In genomic region chr5:14212838-14213237, GRCh38 we compare ENCODE assay signal across 11 cellular contexts.
DNase-seq lines count a peak whose midpoint lies in the region; ATAC-seq and TF ChIP-seq lines count a peak whose summit lies in the region.
"Had no signal": no experiment of that assay in that cellular context is flagged by ENCODE, and none has a peak within 500 bp of the region (broad histone marks: within the 10 kb centered on the region; RNA-seq: fewer than 3 reads in every experiment).

No MANE protein-coding gene starts in this region.

- no peaks in the 10 kb centered on the region for H3K36me3 Mint-ChIP-seq in activated CD4-positive, alpha-beta T cell treated with anti-CD3 and anti-CD28 coated beads, Interleukin-2, amount 10 ng/mL, durations not matched to agents 24 days and 14 days (ENCODE audit: low read depth)
- no peaks in the 10 kb centered on the region for H3K36me3 Mint-ChIP-seq in T-cell
- H3K36me3 Mint-ChIP-seq in endodermal cell (ENCODE audit: low read depth) = no peaks in the 10 kb centered on the region
- H3K36me3 Mint-ChIP-seq: activated naive CD4-positive, alpha-beta T cell treated with anti-CD3 and anti-CD28 coated beads, Interleukin-2, amount 50 U/mL, for 24 hours had no signal

- no peak for TF ChIP-seq EP300 in upper lobe of left lung (IDR thresholded peaks at IDR 0.05)

- H3K9me3 Mint-ChIP-seq in activated CD4-positive, alpha-beta T cell treated with anti-CD3 and anti-CD28 coated beads, Interleukin-2, amount 10 ng/mL, durations not matched to agents 24 days and 14 days = no peaks in the 10 kb centered on the region
- H3K9me3 Mint-ChIP-seq in T-cell (no peaks in the 10 kb centered on the region), endodermal cell (no peaks in the 10 kb centered on the region)
- H3K9me3 Mint-ChIP-seq: activated naive CD4-positive, alpha-beta T cell treated with anti-CD3 and anti-CD28 coated beads, Interleukin-2, amount 50 U/mL, for 24 hours had no signal

- H3K36me3 ChIP-seq in breast epithelium (no peaks in the 10 kb centered on the region), upper lobe of left lung (no peaks in the 10 kb centered on the region), ascending aorta (no peaks in the 10 kb centered on the region), endodermal cell (ENCODE audit: control insufficient read depth, insufficient read depth, low read length) (no peaks in the 10 kb centered on the region)

- H3K27me3 Mint-ChIP-seq in activated CD4-positive, alpha-beta T cell treated with anti-CD3 and anti-CD28 coated beads, Interleukin-2, amount 10 ng/mL, durations not matched to agents 24 days and 14 days = peaks cover 14% of the 10 kb centered on the region
- H3K27me3 Mint-ChIP-seq in T-cell (peaks cover 11 to 18% of the 10 kb centered on the region in 2 donors), endodermal cell (ENCODE audit: insufficient read depth) (peaks cover 64% of the 10 kb centered on the region)

- H3K4me3 ChIP-seq in breast epithelium = no peak overlapping the region
- no peak overlapping the region for H3K4me3 ChIP-seq in upper lobe of left lung
- no peak overlapping the region for H3K4me3 ChIP-seq in ascending aorta
- H3K4me3 ChIP-seq in endodermal cell (ENCODE audit: low read length) = no peak overlapping the region

- intact Hi-C loops in activated CD4-positive, alpha-beta T cell treated with anti-CD3 and anti-CD28 coated beads, Interleukin-2, amount 10 ng/mL, durations not matched to agents 24 days and 14 days (cut with micrococcal nuclease) = no loop called here
- intact Hi-C loops in breast epithelium (cut with DNase I; ENCODE audit: low total_unique reads) (no loop called here), ascending aorta (cut with DNase I) (no loop called here)

- ATAC-seq in HG03045 (IDR thresholded peaks at IDR 0.05; ENCODE audit: unreplicated experiment) (peak; percentile 40), upper lobe of left lung (ENCODE audit: low FRiP score in 2 of 2) (peak; percentile 18 to 59), T-cell (replicated peaks in 1 of 4) (no peak)
- ATAC-seq: PC-3 had no signal

- peak overlapping the region; percentile 10 for H3K4me3 Mint-ChIP-seq in activated CD4-positive, alpha-beta T cell treated with anti-CD3 and anti-CD28 coated beads, Interleukin-2, amount 10 ng/mL, durations not matched to agents 24 days and 14 days
- H3K4me3 Mint-ChIP-seq in T-cell = no peak overlapping the region
- no peak overlapping the region for H3K4me3 Mint-ChIP-seq in endodermal cell
- H3K4me3 Mint-ChIP-seq: activated naive CD4-positive, alpha-beta T cell treated with anti-CD3 and anti-CD28 coated beads, Interleukin-2, amount 50 U/mL, for 24 hours had no signal

- POLR2A ChIA-PET in T-cell (lab: Charles Lee) = no interaction called here

- 41 to 52% methylated on average over 4 of the region's 4 CpGs for WGBS in upper lobe of left lung, 2 donors
- 68 to 89% methylated on average over 3 of the region's 4 CpGs for WGBS in endodermal cell (ENCODE audit: insufficient coverage in 1 of 2, insufficient read length in 1 of 2), 2 experiments

- H3K27me3 ChIP-seq in breast epithelium (no peaks in the 10 kb centered on the region), upper lobe of left lung (no peaks in the 10 kb centered on the region), ascending aorta (no peaks in the 10 kb centered on the region), endodermal cell (ENCODE audit: control insufficient read depth, insufficient read depth, low read length, poor library complexity, severe bottlenecking) (peaks cover 66% of the 10 kb centered on the region)

- H3K27ac ChIP-seq in breast epithelium (peak overlapping the region; percentile 34 to 46), upper lobe of left lung (peak overlapping the region in 2 of 4 donors; percentile 50 to 64), ascending aorta (no peak overlapping the region), endodermal cell (ENCODE audit: low read depth, low read length) (no peak overlapping the region)

- no peak for TF ChIP-seq CTCF in breast epithelium (IDR thresholded peaks at IDR 0.05)
- TF ChIP-seq CTCF in upper lobe of left lung (IDR thresholded peaks at IDR 0.05) = no peak
- no peak for TF ChIP-seq CTCF in ascending aorta (IDR thresholded peaks at IDR 0.05)
- no peak for TF ChIP-seq CTCF in endodermal cell (conservative IDR thresholded peaks at IDR 0.05)

- H3K4me1 ChIP-seq in breast epithelium (no peaks in the 10 kb centered on the region), upper lobe of left lung (peaks cover 31 to 59% (median 43%) of the 10 kb centered on the region in 4 donors), ascending aorta (peaks cover 0 to 30% of the 10 kb centered on the region in 2 donors), endodermal cell (ENCODE audit: control insufficient read depth, insufficient read depth, low read length) (peaks cover 12% of the 10 kb centered on the region)

- TF ChIP-seq POLR2A in breast epithelium (IDR thresholded peaks at IDR 0.05) = no peak
- TF ChIP-seq POLR2A in upper lobe of left lung (IDR thresholded peaks at IDR 0.05) = peak in 1 of 4 donors; percentile 10

- peak overlapping the region; percentile 45 for H3K27ac Mint-ChIP-seq in activated CD4-positive, alpha-beta T cell treated with anti-CD3 and anti-CD28 coated beads, Interleukin-2, amount 10 ng/mL, durations not matched to agents 24 days and 14 days
- H3K27ac Mint-ChIP-seq in T-cell = peak overlapping the region in 1 of 2 donors; percentile 7
- no peak overlapping the region for H3K27ac Mint-ChIP-seq in endodermal cell
- H3K27ac Mint-ChIP-seq: activated naive CD4-positive, alpha-beta T cell treated with anti-CD3 and anti-CD28 coated beads, Interleukin-2, amount 50 U/mL, for 24 hours had no signal

- CTCF ChIA-PET in T-cell (lab: Charles Lee) = interaction anchor here in 1 of 2 donors (0.6 kb wide), 1 partner anchor 14 kb away, joined by 5 read pairs; no protein-coding TSS in a partner anchor

- H3K9ac ChIP-seq in endodermal cell (ENCODE audit: extremely low read depth, low read length, poor library complexity, severe bottlenecking) = no peak overlapping the region

- no peak for DNase-seq in activated CD4-positive, alpha-beta T cell treated with anti-CD3 and anti-CD28 coated beads, Interleukin-2, amount 10 ng/mL, durations not matched to agents 24 days and 14 days
- DNase-seq in activated CD4-positive, alpha-beta T cell treated with anti-CD3 and anti-CD28 coated beads for 1 hour = no peak
- no peak for DNase-seq in breast epithelium (ENCODE audit: low spot score in 2 of 2)
- no peak for DNase-seq in upper lobe of left lung
- no peak for DNase-seq in T-cell
- DNase-seq in ascending aorta (ENCODE audit: low spot score in 2 of 2) = no peak
- DNase-seq in endodermal cell = no peak
- DNase-seq: head of caudate nucleus, PC-3 had no signal

- peaks cover 17% of the 10 kb centered on the region for H3K4me1 Mint-ChIP-seq in activated CD4-positive, alpha-beta T cell treated with anti-CD3 and anti-CD28 coated beads, Interleukin-2, amount 10 ng/mL, durations not matched to agents 24 days and 14 days
- H3K4me1 Mint-ChIP-seq in T-cell (peaks cover 0 to 5% (median 5%) of the 10 kb centered on the region in 3 donors), endodermal cell (peaks cover 40% of the 10 kb centered on the region)
- H3K4me1 Mint-ChIP-seq: activated naive CD4-positive, alpha-beta T cell treated with anti-CD3 and anti-CD28 coated beads, Interleukin-2, amount 50 U/mL, for 24 hours had no signal

- H3K9me3 ChIP-seq in breast epithelium = no peaks in the 10 kb centered on the region
- H3K9me3 ChIP-seq in upper lobe of left lung = no peaks in the 10 kb centered on the region
- no peaks in the 10 kb centered on the region for H3K9me3 ChIP-seq in ascending aorta
- no peaks in the 10 kb centered on the region for H3K9me3 ChIP-seq in endodermal cell (ENCODE audit: control insufficient read depth, low read length)

Comparison
In these comparisons a context has a peak if more than half of its experiments do, and no peak if none do; other contexts are left out.
1. ATAC-seq: peak in HG03045 (single experiment) and upper lobe of left lung (2 of 2); none in T-cell (0 of 4).
2. H3K27ac ChIP-seq: peak in breast epithelium (2 of 2); none in ascending aorta (0 of 2) and endodermal cell (single experiment).